Comparison of ENCODE assay signal across 16 cellular contexts in the genomic region with DNA sequence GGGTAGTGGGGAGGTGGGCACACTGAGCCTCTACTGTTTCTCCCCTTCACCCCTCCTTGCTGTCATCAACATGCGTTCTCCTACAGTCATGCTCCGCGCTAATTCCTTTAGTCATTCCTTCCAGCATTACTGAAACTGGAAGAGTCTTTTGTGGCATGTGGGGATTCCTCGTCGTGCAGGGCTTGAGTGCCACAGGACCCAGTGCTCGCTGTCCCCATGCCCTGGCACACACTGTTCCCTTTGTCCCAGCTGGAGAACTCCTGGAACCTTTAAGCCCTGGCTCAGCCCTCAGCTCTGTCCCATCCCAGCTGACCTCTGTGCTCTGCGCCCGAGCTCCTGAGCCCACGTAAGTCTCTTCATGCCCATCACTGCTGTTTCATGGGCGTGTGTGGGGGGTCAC. TPM values are rescaled to one million over a fixed set of nuclear protein-coding genes. Genes with fewer than 3 reads are reported as not detected.
DNase-seq lines count a peak whose midpoint lies in the region; ATAC-seq, FAIRE-seq and TF ChIP-seq lines count a peak whose summit lies in the region.
"Had no signal": no experiment of that assay in that cellular context is flagged by ENCODE, and none has a peak within 500 bp of the region (broad histone marks: within the 10 kb centered on the region; RNA-seq: fewer than 3 reads in every experiment).

No MANE protein-coding gene starts in this region.

- peak overlapping the region; percentile 53 for H3K27ac ChIP-seq in astrocyte (ENCODE audit: low read depth, low read length)
- peak overlapping the region; percentile 11 for H3K27ac ChIP-seq in right cardiac atrium (ENCODE audit: low read length)
- H3K27ac ChIP-seq in skeletal muscle tissue (ENCODE audit: low read depth, low read length): peak overlapping the region; percentile 74

- peak overlapping the region; percentile 75 for H3K4me2 ChIP-seq in astrocyte (ENCODE audit: low read length)

- peaks cover 16% of the 10 kb centered on the region for H3K4me1 Mint-ChIP-seq in astrocyte (ENCODE audit: low read depth, unreplicated experiment)

- H3K9ac ChIP-seq in astrocyte (ENCODE audit: low read length): peak overlapping the region; percentile 64
- peak overlapping the region in 2 of 3 donors; percentile 23 to 74 for H3K9ac ChIP-seq in skeletal muscle tissue (ENCODE audit: low read depth in 1 of 3, low read length in 3 of 3)

- no peak for TF ChIP-seq CTCF in astrocyte (IDR thresholded peaks at IDR 0.05; ENCODE audit: insufficient read depth, low read depth, low read length)

- peaks cover 5% of the 10 kb centered on the region for H3K36me3 Mint-ChIP-seq in astrocyte (ENCODE audit: low read depth, unreplicated experiment)

- H2AFZ ChIP-seq in astrocyte (ENCODE audit: low read depth, low read length): no peak overlapping the region

- ATAC-seq in right cardiac atrium (peak; percentile 8 to 44), HG03460 (IDR thresholded peaks at IDR 0.05; ENCODE audit: unreplicated experiment) (no peak), GM21360 (IDR thresholded peaks at IDR 0.05; ENCODE audit: unreplicated experiment) (no peak)

- H3K9me3 Mint-ChIP-seq in astrocyte (ENCODE audit: unreplicated experiment): no peaks in the 10 kb centered on the region
- H3K9me3 Mint-ChIP-seq: neural crest cell; T-helper 1 cell treated with Interleukin-12 subunit alpha and Interleukin-12 subunit beta and Interleukin-4 antibody, amounts not matched to agents 30 μg/mL and 1 μg/mL, for 36 hours had no signal

- no peaks in the 10 kb centered on the region for H3K36me3 ChIP-seq in astrocyte (ENCODE audit: insufficient read depth, low read length)
- no peaks in the 10 kb centered on the region for H3K36me3 ChIP-seq in skeletal muscle tissue (ENCODE audit: control insufficient read depth in 3 of 3, insufficient read depth in 3 of 3, low read length in 3 of 3)

- H3K4me1 ChIP-seq in astrocyte (ENCODE audit: insufficient read depth, low read length): peaks cover 53% of the 10 kb centered on the region
- peaks cover 20% of the 10 kb centered on the region for H3K4me1 ChIP-seq in right cardiac atrium (ENCODE audit: control insufficient read depth, insufficient read depth, low read length)
- peaks cover 54 to 60% (median 59%) of the 10 kb centered on the region in 3 donors for H3K4me1 ChIP-seq in skeletal muscle tissue (ENCODE audit: control insufficient read depth in 3 of 3, insufficient read depth in 3 of 3, low read length in 3 of 3)

- H3K4me3 ChIP-seq in astrocyte (ENCODE audit: insufficient read depth, low read depth, low read length) (no peak overlapping the region), right cardiac atrium (ENCODE audit: low read length) (no peak overlapping the region), skeletal muscle tissue (ENCODE audit: low read length in 3 of 3) (peak overlapping the region in 2 of 3 donors; percentile 16 to 66)

- no peak overlapping the region for H3K4me3 Mint-ChIP-seq in astrocyte (ENCODE audit: unreplicated experiment)
- H3K4me3 Mint-ChIP-seq: neural crest cell; T-helper 1 cell treated with Interleukin-12 subunit alpha and Interleukin-12 subunit beta and Interleukin-4 antibody, amounts not matched to agents 30 μg/mL and 1 μg/mL, for 36 hours had no signal

- H3K9me3 ChIP-seq in astrocyte (ENCODE audit: insufficient read depth, low read depth, low read length) (no peaks in the 10 kb centered on the region), right cardiac atrium (ENCODE audit: control insufficient read depth, low read length) (no peaks in the 10 kb centered on the region), skeletal muscle tissue (ENCODE audit: control insufficient read depth in 3 of 3, low read length in 3 of 3) (no peaks in the 10 kb centered on the region)

- no peaks in the 10 kb centered on the region for H4K20me1 ChIP-seq in astrocyte (ENCODE audit: insufficient read depth, low read length)

- FAIRE-seq in astrocyte (lab: Jason Lieb, UNC): no peak
- FAIRE-seq: G401.6, islet of Langerhans had no signal

- WGBS in right cardiac atrium: 81% methylated on average over 10 of the region's 10 CpGs

- H3K27me3 ChIP-seq in astrocyte (ENCODE audit: insufficient read depth, low read length): no peaks in the 10 kb centered on the region
- H3K27me3 ChIP-seq in right cardiac atrium (ENCODE audit: control insufficient read depth, insufficient read depth): no peaks in the 10 kb centered on the region
- no peaks in the 10 kb centered on the region for H3K27me3 ChIP-seq in skeletal muscle tissue (ENCODE audit: control insufficient read depth in 3 of 3, insufficient read depth in 3 of 3, low read length in 3 of 3)

- H3K27ac Mint-ChIP-seq in astrocyte (ENCODE audit: unreplicated experiment): no peak overlapping the region

- H3K79me2 ChIP-seq in astrocyte (ENCODE audit: insufficient read depth, low read length): no peaks in the 10 kb centered on the region

- H3K27me3 Mint-ChIP-seq in astrocyte (ENCODE audit: low read depth, unreplicated experiment): peaks cover 7% of the 10 kb centered on the region

- peak; percentile 38 for DNase-seq in GM03348 (ENCODE audit: low spot score)
- peak; percentile 40 for DNase-seq in astrocyte (ENCODE audit: low read depth)
- DNase-seq in right cardiac atrium: no peak
- DNase-seq in NCI-H1092 treated with DMSO at 0.1 percent for 48 hours (lab: John Stamatoyannopoulos, UW): no peak
- no peak for DNase-seq in DMS 273 (lab: John Stamatoyannopoulos, UW; ENCODE audit: unreplicated experiment)
- DNase-seq: activated CD4-positive, alpha-beta T cell treated with anti-CD3 and anti-CD28 coated beads, Interleukin-2, amount 50 U/mL, for 4 hours; activated naive CD4-positive, alpha-beta T cell; Kasumi-1; NCI-H2081 had no signal

- intact Hi-C loops in right cardiac atrium (cut with DNase I): loop anchor here in 2 of 4 donors (5.0 to 10.0 kb wide), 4 partner anchors 99 to 279 kb away; a partner anchor contains a TSS

RNA-seq across cellular contexts. Expression of a gene that starts 42.1 kb away (rescaled TPM):
- total RNA-seq in astrocyte: 85.3 and 119 TPM in 2 replicates
- total RNA-seq in right cardiac atrium: 10 to 100 TPM; 35.2 to 47.9 (median 39.8) TPM
- polyA plus RNA-seq in right cardiac atrium: 17.3 TPM
- total RNA-seq in skeletal muscle tissue: 99.7 TPM

Comparison
In these comparisons a context has a peak if more than half of its experiments do, and no peak if none do; other contexts are left out.
1. DNase-seq: peak in GM03348 (single experiment) and astrocyte (single experiment); none in right cardiac atrium (0 of 3), NCI-H1092 treated with DMSO at 0.1 percent for 48 hours (single experiment) and DMS 273 (single experiment).
2. H3K27ac ChIP-seq: peak in every context shown above with its lines; median percentile 74 in skeletal muscle tissue; 53 in astrocyte; 11 in right cardiac atrium.
3. H3K4me3 ChIP-seq: peak in skeletal muscle tissue (2 of 3); none in astrocyte (single experiment) and right cardiac atrium (single experiment).
4. ATAC-seq: peak in right cardiac atrium (2 of 2); none in HG03460 (single experiment) and GM21360 (single experiment).